9 cellular contexts compared by ENCODE assay signal in the genomic region with DNA sequence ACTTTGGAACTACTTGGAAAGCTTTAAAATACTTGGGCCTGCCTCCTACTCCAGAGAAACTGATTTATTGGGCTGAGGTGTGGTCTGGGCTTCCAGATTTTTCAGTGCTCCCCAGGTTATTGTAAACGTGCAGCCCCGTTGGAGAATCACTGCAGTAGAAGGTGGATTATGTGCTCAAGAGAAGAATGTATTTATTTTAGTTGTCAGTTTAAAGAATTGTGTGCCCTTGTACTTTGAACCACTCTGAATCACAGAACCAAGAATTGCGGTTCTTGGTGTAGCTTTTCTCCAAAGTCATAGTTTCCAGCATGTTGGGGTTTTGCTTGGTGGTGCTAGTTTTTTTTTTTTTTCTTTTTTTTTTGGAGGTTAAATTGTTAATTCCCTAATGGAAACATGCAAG. TPM values are rescaled to one million over a fixed set of nuclear protein-coding genes. Genes with fewer than 3 reads are reported as not detected.
DNase-seq lines count a peak whose midpoint lies in the region; ATAC-seq lines count a peak whose summit lies in the region.
"Had no signal": no experiment of that assay in that cellular context is flagged by ENCODE, and none has a peak within 500 bp of the region (broad histone marks: within the 10 kb centered on the region; RNA-seq: fewer than 3 reads in every experiment).

No MANE protein-coding gene starts in this region.

- peak overlapping the region; percentile 85 for H3K4me3 ChIP-seq in ACC112 (ENCODE audit: low read depth, low read length)
- H3K4me3 ChIP-seq in HUES64 (ENCODE audit: low read length) = peak overlapping the region; percentile 84

- WGBS in HUES64 = 50% methylated on average over 3 of the region's 3 CpGs

- ATAC-seq in central memory CD8-positive, alpha-beta T cell (replicated peaks; ENCODE audit: extremely low read depth, poor library complexity, severe bottlenecking) = no peak
- ATAC-seq in naive B cell (ENCODE audit: low read depth in 2 of 2) = no peak
- no peak for ATAC-seq in GM19035 (IDR thresholded peaks at IDR 0.05; ENCODE audit: unreplicated experiment)

- H3K4me3 Mint-ChIP-seq in central memory CD8-positive, alpha-beta T cell = peak overlapping the region; percentile 98
- peak overlapping the region; percentile 92 to 98 (median 96) for H3K4me3 Mint-ChIP-seq in naive B cell

- H3K4me1 ChIP-seq in ACC112 (ENCODE audit: control insufficient read depth, insufficient read depth, low read length, unreplicated experiment) = peaks cover 13% of the 10 kb centered on the region
- peaks cover 13% of the 10 kb centered on the region for H3K4me1 ChIP-seq in HUES64 (ENCODE audit: insufficient read depth, low read length)

- DNase-seq in central memory CD8-positive, alpha-beta T cell (ENCODE audit: low spot score in 2 of 2) = no peak
- DNase-seq in naive B cell (no peak), hippocampal formation (lab: John Stamatoyannopoulos, UW) (no peak), NCI-H774 (lab: John Stamatoyannopoulos, UW) (no peak), cerebellum (ENCODE audit: low spot score) (no peak)

- H3K79me2 ChIP-seq in ACC112 (ENCODE audit: control insufficient read depth, insufficient read depth, low read length, unreplicated experiment) = peaks cover 54% of the 10 kb centered on the region

- no peaks in the 10 kb centered on the region for H3K27me3 Mint-ChIP-seq in central memory CD8-positive, alpha-beta T cell
- no peaks in the 10 kb centered on the region for H3K27me3 Mint-ChIP-seq in naive B cell

- peak overlapping the region; percentile 80 for H3K9ac ChIP-seq in HUES64 (ENCODE audit: low read depth, low read length)

- H3K27me3 ChIP-seq in ACC112 (ENCODE audit: insufficient read depth, low read length) (no peaks in the 10 kb centered on the region), HUES64 (ENCODE audit: insufficient read depth, low read length) (no peaks in the 10 kb centered on the region)

- H3K36me3 Mint-ChIP-seq in central memory CD8-positive, alpha-beta T cell (ENCODE audit: insufficient read depth) = peaks cover 27% of the 10 kb centered on the region
- peaks cover 13% of the 10 kb centered on the region in 2 donors for H3K36me3 Mint-ChIP-seq in naive B cell

- H2AFZ ChIP-seq in ACC112 (ENCODE audit: low read length, unreplicated experiment) = no peak overlapping the region

- H3K27ac Mint-ChIP-seq in central memory CD8-positive, alpha-beta T cell (ENCODE audit: low read depth) = peak overlapping the region; percentile 92
- H3K27ac Mint-ChIP-seq in naive B cell = peak overlapping the region in 3 of 6 donors; percentile 22 to 95 (median 91)

- H3K36me3 ChIP-seq in ACC112 (ENCODE audit: insufficient read depth, low read length) (peaks cover 33% of the 10 kb centered on the region), HUES64 (ENCODE audit: insufficient read depth, low read length) (peaks cover 12% of the 10 kb centered on the region)

- H3K9me3 ChIP-seq in HUES64 (ENCODE audit: insufficient read depth, low read depth, low read length) = peaks cover 15% of the 10 kb centered on the region

- peaks cover 5% of the 10 kb centered on the region for H3K9me3 Mint-ChIP-seq in central memory CD8-positive, alpha-beta T cell
- peaks cover 0 to 14% (median 8%) of the 10 kb centered on the region in 7 donors for H3K9me3 Mint-ChIP-seq in naive B cell

- H3K4me1 Mint-ChIP-seq in central memory CD8-positive, alpha-beta T cell = peaks cover 67% of the 10 kb centered on the region
- peaks cover 42 to 63% (median 60%) of the 10 kb centered on the region in 3 donors for H3K4me1 Mint-ChIP-seq in naive B cell

- H3K27ac ChIP-seq in ACC112 (ENCODE audit: low read depth, low read length) (peak overlapping the region; percentile 13; the same call in 1 of the 2 replicates), HUES64 (ENCODE audit: low read depth, low read length) (no peak overlapping the region)

RNA-seq across cellular contexts. Expression of a gene that starts 1.6 kb away (rescaled TPM):
- 21.1 TPM for polyA plus RNA-seq in HUES64 (2013, experiment 1 of 2)
- 19.8 TPM for polyA plus RNA-seq in HUES64 (2013, experiment 2 of 2)
- 10 to 100 TPM in 2 of 6 donors, 1 to 10 TPM in 4; 5.5 to 12.4 (median 9.7) TPM for polyA plus RNA-seq in naive B cell (ENCODE audit: low read depth in 6 of 6)
- total RNA-seq in cerebellum = 21.2 TPM

RNA-seq across cellular contexts. Expression of a gene that starts 42.9 kb away (rescaled TPM):
- polyA plus RNA-seq in HUES64 (2013, experiment 1 of 2) = not detected
- not detected for polyA plus RNA-seq in HUES64 (2013, experiment 2 of 2)
- 1 to 10 TPM in 5 of 6 donors, not detected in 1; 1.8 to 4.9 (median 3.0) TPM for polyA plus RNA-seq in naive B cell (ENCODE audit: low read depth in 6 of 6)
- total RNA-seq in cerebellum = 0.64 TPM
- total RNA-seq: glomerular endothelial cell had no signal
